Comparison of ENCODE assay signal across 18 cellular contexts in genomic region chr6:11729083-11729482, GRCh38. TPM values are rescaled to one million over a fixed set of nuclear protein-coding genes. Genes with fewer than 3 reads are reported as not detected.
DNase-seq lines count a peak whose midpoint lies in the region; ATAC-seq and TF ChIP-seq lines count a peak whose summit lies in the region.
"Had no signal": no experiment of that assay in that cellular context is flagged by ENCODE, and none has a peak within 500 bp of the region (broad histone marks: within the 10 kb centered on the region; RNA-seq: fewer than 3 reads in every experiment).

No MANE protein-coding gene starts in this region.

- no peak overlapping the region for H3K9ac ChIP-seq in neural progenitor cell

- H3F3A ChIP-seq in neural progenitor cell (ENCODE audit: low read depth): no peaks in the 10 kb centered on the region

- H3K27me3 Mint-ChIP-seq in CD4-positive, alpha-beta T cell: no peaks in the 10 kb centered on the region
- H3K27me3 Mint-ChIP-seq in activated naive CD4-positive, alpha-beta T cell treated with anti-CD3 and anti-CD28 coated beads for 36 hours (ENCODE audit: low read depth): no peaks in the 10 kb centered on the region
- H3K27me3 Mint-ChIP-seq in neural progenitor cell (ENCODE audit: insufficient read depth, low read depth): peaks cover 9% of the 10 kb centered on the region

- H4K20me1 ChIP-seq in neural progenitor cell (ENCODE audit: low read depth): no peaks in the 10 kb centered on the region

- ATAC-seq in CD4-positive, alpha-beta T cell (ENCODE audit: poor library complexity): peak; percentile 74
- ATAC-seq in activated CD4-positive, CD25-positive, alpha-beta regulatory T cell treated with anti-CD3 and anti-CD28 coated beads, Interleukin-2, amount 50 U/mL, for 24 hours: peak; percentile 52 to 66
- ATAC-seq in GM21390 (IDR thresholded peaks at IDR 0.05; ENCODE audit: unreplicated experiment) (no peak), GM18520 (IDR thresholded peaks at IDR 0.05; ENCODE audit: unreplicated experiment) (no peak)
- ATAC-seq: HepG2, Panc1 had no signal

- peaks cover 84% of the 10 kb centered on the region for H3K4me1 Mint-ChIP-seq in CD4-positive, alpha-beta T cell (ENCODE audit: low read depth)
- H3K4me1 Mint-ChIP-seq in activated naive CD4-positive, alpha-beta T cell treated with anti-CD3 and anti-CD28 coated beads for 36 hours (ENCODE audit: low read depth): peaks cover 88% of the 10 kb centered on the region
- peaks cover 8% of the 10 kb centered on the region for H3K4me1 Mint-ChIP-seq in neural progenitor cell
- H3K4me1 Mint-ChIP-seq: immature natural killer cell had no signal

- peak overlapping the region; percentile 71 for H3K27ac ChIP-seq in CD4-positive, alpha-beta T cell (ENCODE audit: low read depth, low read length)
- no peak overlapping the region for H3K27ac ChIP-seq in neural progenitor cell
- H3K27ac ChIP-seq: neutrophil had no signal

- H3K4me3 Mint-ChIP-seq in CD4-positive, alpha-beta T cell: peak overlapping the region; percentile 74
- H3K4me3 Mint-ChIP-seq in activated naive CD4-positive, alpha-beta T cell treated with anti-CD3 and anti-CD28 coated beads for 36 hours: peak overlapping the region; percentile 87
- H3K4me3 Mint-ChIP-seq in neural progenitor cell: no peak overlapping the region
- H3K4me3 Mint-ChIP-seq: immature natural killer cell had no signal

- peaks cover 11% of the 10 kb centered on the region for H3K36me3 Mint-ChIP-seq in CD4-positive, alpha-beta T cell (ENCODE audit: low read depth)
- peaks cover 19% of the 10 kb centered on the region for H3K36me3 Mint-ChIP-seq in activated naive CD4-positive, alpha-beta T cell treated with anti-CD3 and anti-CD28 coated beads for 36 hours (ENCODE audit: low read depth)
- H3K36me3 Mint-ChIP-seq in neural progenitor cell: no peaks in the 10 kb centered on the region
- H3K36me3 Mint-ChIP-seq: immature natural killer cell had no signal

- DNase-seq in CD4-positive, alpha-beta T cell: peak in 5 of 10 experiments; percentile 20 to 59 (median 40)
- DNase-seq in activated naive CD4-positive, alpha-beta T cell treated with anti-CD3 and anti-CD28 coated beads for 36 hours: peak; percentile 80
- DNase-seq in neural progenitor cell (ENCODE audit: low spot score): no peak
- DNase-seq in NOMO-1 treated with dmso at 0.1 percent for 144 hours (lab: John Stamatoyannopoulos, UW; ENCODE audit: unreplicated experiment): no peak
- no peak for DNase-seq in NOMO-1 treated with DMSO at 0.1 percent for 48 hours (lab: John Stamatoyannopoulos, UW; ENCODE audit: unreplicated experiment)
- DNase-seq: foreskin fibroblast, immature natural killer cell, mesendoderm, NCI-H1092 treated with DMSO at 0.1 percent for 48 hours, NCI-H2227 treated with DMSO at 0.1 percent for 48 hours, trophoblast cell had no signal

- H3K4me2 ChIP-seq in neural progenitor cell: no peak overlapping the region

- no peaks in the 10 kb centered on the region for H3K9me3 ChIP-seq in CD4-positive, alpha-beta T cell (ENCODE audit: control insufficient read depth, low read length)
- no peaks in the 10 kb centered on the region for H3K9me3 ChIP-seq in neural progenitor cell (ENCODE audit: low read depth)
- H3K9me3 ChIP-seq: neutrophil had no signal

- peak overlapping the region; percentile 13 for H2AFZ ChIP-seq in neural progenitor cell (replicated peaks)

- H3K79me2 ChIP-seq in neural progenitor cell (ENCODE audit: low read depth): no peaks in the 10 kb centered on the region

- H3K27ac Mint-ChIP-seq in CD4-positive, alpha-beta T cell: peak overlapping the region; percentile 93
- peak overlapping the region; percentile 98 for H3K27ac Mint-ChIP-seq in activated naive CD4-positive, alpha-beta T cell treated with anti-CD3 and anti-CD28 coated beads for 36 hours
- H3K27ac Mint-ChIP-seq in neural progenitor cell: no peak overlapping the region
- H3K27ac Mint-ChIP-seq: immature natural killer cell had no signal

- POLR2A ChIA-PET in CD4-positive, alpha-beta T cell (lab: Charles Lee): interaction anchor here (0.6 to 3.3 kb wide), 6 partner anchors 11 to 281 kb away, joined by 3 to 37 read pairs (median 6); no protein-coding TSS in a partner anchor

- no peak overlapping the region for H3K4me3 ChIP-seq in neural progenitor cell
- H3K4me3 ChIP-seq: skin epidermis had no signal

- H3K27me3 ChIP-seq in CD4-positive, alpha-beta T cell (ENCODE audit: control insufficient read depth, insufficient read depth, low read length): no peaks in the 10 kb centered on the region
- no peaks in the 10 kb centered on the region for H3K27me3 ChIP-seq in neural progenitor cell

- no peaks in the 10 kb centered on the region for H3K9me3 Mint-ChIP-seq in CD4-positive, alpha-beta T cell
- H3K9me3 Mint-ChIP-seq in activated naive CD4-positive, alpha-beta T cell treated with anti-CD3 and anti-CD28 coated beads for 36 hours: peaks cover 7% of the 10 kb centered on the region
- no peaks in the 10 kb centered on the region for H3K9me3 Mint-ChIP-seq in neural progenitor cell
- H3K9me3 Mint-ChIP-seq: immature natural killer cell had no signal

- H3K4me1 ChIP-seq in neural progenitor cell: peaks cover 10% of the 10 kb centered on the region

- no peaks in the 10 kb centered on the region for H3K36me3 ChIP-seq in neural progenitor cell
- H3K36me3 ChIP-seq: neutrophil had no signal

- CTCF ChIA-PET in CD4-positive, alpha-beta T cell (lab: Charles Lee): no interaction called here
- CTCF ChIA-PET in activated naive CD4-positive, alpha-beta T cell treated with anti-CD3 and anti-CD28 coated beads for 36 hours (lab: Charles Lee): no interaction called here

- intact Hi-C loops in CD4-positive, alpha-beta T cell (cut with DNase I, micrococcal nuclease): loop anchor here in 1 of 2 experiments (2.0 to 10.0 kb wide), 2 partner anchors 18 to 346 kb away; no protein-coding TSS in a partner anchor
- intact Hi-C loops in activated naive CD4-positive, alpha-beta T cell treated with anti-CD3 and anti-CD28 coated beads for 36 hours (cut with micrococcal nuclease): loop anchor here (1.0 to 5.0 kb wide), 5 partner anchors 74 to 504 kb away; partner anchors contain the start of gene NEDD9

- TF ChIP-seq CTCF in CD4-positive, alpha-beta T cell (IDR thresholded peaks at IDR 0.05): no peak
- no peak for TF ChIP-seq CTCF in neural progenitor cell (IDR thresholded peaks at IDR 0.05)

RNA-seq across cellular contexts. Expression of gene ADTRP, which starts 49.5 kb away (rescaled TPM):
- total RNA-seq in CD4-positive, alpha-beta T cell: 10 to 100 TPM; 14.3 to 15.2 TPM
- total RNA-seq in activated naive CD4-positive, alpha-beta T cell treated with anti-CD3 and anti-CD28 coated beads for 36 hours: 10 to 100 TPM; 49.4 to 52.1 TPM
- total RNA-seq in neural progenitor cell (ENCODE audit: low replicate concordance): not detected in 2 replicates
- total RNA-seq: HepG2 had no signal

Comparison
In these comparisons a context has a peak if more than half of its experiments do, and no peak if none do; other contexts are left out.
1. ATAC-seq: peak in CD4-positive, alpha-beta T cell (single experiment) and activated CD4-positive, CD25-positive, alpha-beta regulatory T cell treated with anti-CD3 and anti-CD28 coated beads, Interleukin-2, amount 50 U/mL, for 24 hours (2 of 2); none in GM21390 (single experiment) and GM18520 (single experiment).
2. RNA of gene ADTRP, which starts 49.5 kb away (total RNA-seq): 49.4 to 52.1 TPM in activated naive CD4-positive, alpha-beta T cell treated with anti-CD3 and anti-CD28 coated beads for 36 hours and 14.3 to 15.2 TPM in CD4-positive, alpha-beta T cell; not detected in neural progenitor cell; every median in the first group is over 10 times any median in the second.